ENCODE assay signal across 8 cellular contexts in genomic region chr2:88857951-88858406, GRCh38.
DNase-seq lines count a peak whose midpoint lies in the region; ATAC-seq, FAIRE-seq and TF ChIP-seq lines count a peak whose summit lies in the region.

No MANE protein-coding gene starts in this region.

- FAIRE-seq in GM12892 (lab: Jason Lieb, UNC), result peak; percentile 97

- H3K4me3 ChIP-seq in Peyer's patch, result peak overlapping the region in 2 of 4 donors; percentile 21 to 41

- H3K27me3 ChIP-seq in Peyer's patch, result no peaks in the 10 kb centered on the region

- peaks cover 0 to 7% (median 1%) of the 10 kb centered on the region in 4 donors for H3K4me1 ChIP-seq in Peyer's patch

- ATAC-seq in HG02678 (IDR thresholded peaks at IDR 0.05; ENCODE audit: unreplicated experiment), result peak; percentile 30
- peak; percentile 51 for ATAC-seq in left colon
- ATAC-seq in HG03139 (IDR thresholded peaks at IDR 0.05; ENCODE audit: unreplicated experiment), result no peak
- no peak for ATAC-seq in HG02981 (IDR thresholded peaks at IDR 0.05; ENCODE audit: unreplicated experiment)

- no peaks in the 10 kb centered on the region for H3K36me3 ChIP-seq in Peyer's patch

- no peaks in the 10 kb centered on the region for H3K9me3 ChIP-seq in Peyer's patch

- DNase-seq in GM12892 (ENCODE audit: insufficient read length) (no peak), Peyer's patch (peak in 2 of 3 donors; percentile 28 to 60), left colon (peak; percentile 28 to 31), NK-92 (lab: John Stamatoyannopoulos, UW; ENCODE audit: unreplicated experiment) (no peak), hypothalamus (lab: John Stamatoyannopoulos, UW) (no peak)

- TF ChIP-seq POLR2A in GM12892 (IDR thresholded peaks at IDR 0.05; ENCODE audit: low read depth, low read length) (peak; percentile 80; the same call in 1 of the 2 replicates), Peyer's patch (IDR thresholded peaks at IDR 0.05) (peak in 1 of 2 donors; percentile 25)

- peak overlapping the region; percentile 1 to 75 (median 47) for H3K27ac ChIP-seq in Peyer's patch

- TF ChIP-seq CTCF in Peyer's patch (IDR thresholded peaks at IDR 0.05), result no peak

- intact Hi-C loops in left colon (cut with DNase I, micrococcal nuclease), result no loop called here

Comparison
In these comparisons a context has a peak if more than half of its experiments do, and no peak if none do; other contexts are left out.
1. DNase-seq: peak in Peyer's patch (2 of 3) and left colon (2 of 2); none in GM12892 (single experiment), NK-92 (single experiment) and hypothalamus (0 of 51).
2. ATAC-seq: peak in HG02678 (single experiment) and left colon (single experiment); none in HG03139 (single experiment) and HG02981 (single experiment).